Comparison of ENCODE assay signal across 2 cellular contexts in the genomic region with DNA sequence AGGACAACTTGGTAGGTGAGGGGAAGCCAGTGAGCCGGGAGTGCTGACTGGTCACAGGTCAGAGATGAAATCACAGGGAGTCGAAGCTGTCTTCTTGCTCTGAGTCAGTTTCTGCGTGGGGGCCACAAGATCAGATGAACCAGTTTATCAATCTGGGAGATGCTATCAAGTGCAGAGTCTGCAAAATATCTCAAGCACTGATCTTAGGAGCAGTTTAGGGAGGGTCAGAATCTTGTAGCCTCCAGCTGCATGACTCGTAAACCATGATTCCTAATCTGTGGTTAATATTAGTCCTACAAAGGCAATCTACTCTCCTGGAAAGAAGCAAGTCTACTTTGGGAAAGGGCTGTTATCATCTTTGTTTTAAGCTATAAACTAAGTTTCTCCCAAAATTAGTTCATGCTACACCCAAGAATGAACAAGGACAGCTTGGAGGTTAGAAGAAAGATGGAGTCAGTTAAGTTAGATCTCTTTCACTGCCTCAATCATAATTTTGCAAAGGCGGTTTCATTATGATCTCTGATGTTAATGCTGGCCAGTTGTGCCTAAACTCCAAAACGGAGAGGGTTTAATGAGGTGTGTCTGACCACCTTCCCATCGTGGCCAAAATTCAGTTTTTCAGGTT.
TF ChIP-seq lines count a peak whose summit lies in the region.

No MANE protein-coding gene starts in this region.

TF ChIP-seq in HCT116, 20 proteins besides CTCF, POLR2A, EP300 and RAD21:
- TF ChIP-seq ZNF274 (IDR thresholded peaks at IDR 0.05; ENCODE audit: low read depth, low read length): no peak
- no peak for TF ChIP-seq ZFX (IDR thresholded peaks at IDR 0.05)
- no peak for TF ChIP-seq EZH2 (IDR thresholded peaks at IDR 0.05)
- TF ChIP-seq, protein P1, sequence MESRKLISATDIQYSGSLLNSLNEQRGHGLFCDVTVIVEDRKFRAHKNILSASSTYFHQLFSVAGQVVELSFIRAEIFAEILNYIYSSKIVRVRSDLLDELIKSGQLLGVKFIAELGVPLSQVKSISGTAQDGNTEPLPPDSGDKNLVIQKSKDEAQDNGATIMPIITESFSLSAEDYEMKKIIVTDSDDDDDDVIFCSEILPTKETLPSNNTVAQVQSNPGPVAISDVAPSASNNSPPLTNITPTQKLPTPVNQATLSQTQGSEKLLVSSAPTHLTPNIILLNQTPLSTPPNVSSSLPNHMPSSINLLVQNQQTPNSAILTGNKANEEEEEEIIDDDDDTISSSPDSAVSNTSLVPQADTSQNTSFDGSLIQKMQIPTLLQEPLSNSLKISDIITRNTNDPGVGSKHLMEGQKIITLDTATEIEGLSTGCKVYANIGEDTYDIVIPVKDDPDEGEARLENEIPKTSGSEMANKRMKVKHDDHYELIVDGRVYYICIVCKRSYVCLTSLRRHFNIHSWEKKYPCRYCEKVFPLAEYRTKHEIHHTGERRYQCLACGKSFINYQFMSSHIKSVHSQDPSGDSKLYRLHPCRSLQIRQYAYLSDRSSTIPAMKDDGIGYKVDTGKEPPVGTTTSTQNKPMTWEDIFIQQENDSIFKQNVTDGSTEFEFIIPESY (IDR thresholded peaks at IDR 0.05; ENCODE audit: extremely low read depth, insufficient replicate concordance, low read length): no peak
- TF ChIP-seq, protein P2, sequence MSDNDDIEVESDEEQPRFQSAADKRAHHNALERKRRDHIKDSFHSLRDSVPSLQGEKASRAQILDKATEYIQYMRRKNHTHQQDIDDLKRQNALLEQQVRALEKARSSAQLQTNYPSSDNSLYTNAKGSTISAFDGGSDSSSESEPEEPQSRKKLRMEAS (IDR thresholded peaks at IDR 0.05): no peak
- TF ChIP-seq CBX3 (IDR thresholded peaks at IDR 0.05; ENCODE audit: low read depth): no peak
- no peak for TF ChIP-seq ATF3 (IDR thresholded peaks at IDR 0.05)
- TF ChIP-seq EGR1 (IDR thresholded peaks at IDR 0.05; ENCODE audit: low read depth): no peak
- TF ChIP-seq FOSL1 (IDR thresholded peaks at IDR 0.05; ENCODE audit: low read depth): no peak
- no peak for TF ChIP-seq ELF1 (IDR thresholded peaks at IDR 0.05; ENCODE audit: borderline replicate concordance, low read depth)
- TF ChIP-seq EZH2phosphoT487 (IDR thresholded peaks at IDR 0.05; ENCODE audit: borderline replicate concordance): no peak
- TF ChIP-seq JUND (IDR thresholded peaks at IDR 0.05): no peak
- TF ChIP-seq TCF7L2 (IDR thresholded peaks at IDR 0.05; ENCODE audit: borderline replicate concordance, extremely low read depth, insufficient read depth, insufficient read length): no peak
- no peak for TF ChIP-seq YY1 (IDR thresholded peaks at IDR 0.05; ENCODE audit: extremely low read depth, insufficient replicate concordance, low read depth, low read length)
- no peak for TF ChIP-seq POLR2AphosphoS5 (IDR thresholded peaks at IDR 0.05; ENCODE audit: low read depth, low read length)
- no peak for TF ChIP-seq CEBPB (IDR thresholded peaks at IDR 0.05; ENCODE audit: low read depth)
- no peak for TF ChIP-seq SRF (IDR thresholded peaks at IDR 0.05; ENCODE audit: low read depth)

TF ChIP-seq in K562, 482 proteins besides CTCF, POLR2A, EP300 and RAD21:
- TF ChIP-seq FOSL1 (tag; conservative IDR thresholded peaks at IDR 0.05): peak; percentile 59
- TF ChIP-seq STAT5B (CRISPR knock-in tag; IDR thresholded peaks at IDR 0.05): no peak
- TF ChIP-seq BACH1 (tag; IDR thresholded peaks at IDR 0.05): peak; percentile 65; the same call in 1 of the 2 replicates
- 0 out of 2 replicates have a peak, but pooled peaks have one; percentile 27 for TF ChIP-seq DDX20 (tag; IDR thresholded peaks at IDR 0.05; ENCODE audit: low read depth)
- TF ChIP-seq NCOA2 (IDR thresholded peaks at IDR 0.05; ENCODE audit: partially characterized antibody in 2 of 2): no peak
- no peak for TF ChIP-seq ZNF311 (CRISPR knock-in tag; IDR thresholded peaks at IDR 0.05)
- TF ChIP-seq HDAC3 (IDR thresholded peaks at IDR 0.05; ENCODE audit: borderline replicate concordance, partially characterized antibody): no peak
- TF ChIP-seq CSDE1 (IDR thresholded peaks at IDR 0.05): no peak
- 0 out of 2 replicates have a peak, but pooled peaks have one; percentile 51 for TF ChIP-seq PTTG1 (tag; IDR thresholded peaks at IDR 0.05; ENCODE audit: low read depth)
- 0 out of 2 replicates have a peak, but pooled peaks have one; percentile 70 for TF ChIP-seq KLF6 (CRISPR knock-in tag; IDR thresholded peaks at IDR 0.05; ENCODE audit: borderline replicate concordance)
- peak; percentile 60; the same call in 1 of the 2 replicates for TF ChIP-seq E2F3 (CRISPR knock-in tag; IDR thresholded peaks at IDR 0.05)
- peak; percentile 43; the same call in 1 of the 2 replicates for TF ChIP-seq ZNF79 (CRISPR knock-in tag; IDR thresholded peaks at IDR 0.05; ENCODE audit: low read depth)
- TF ChIP-seq, protein P3, sequence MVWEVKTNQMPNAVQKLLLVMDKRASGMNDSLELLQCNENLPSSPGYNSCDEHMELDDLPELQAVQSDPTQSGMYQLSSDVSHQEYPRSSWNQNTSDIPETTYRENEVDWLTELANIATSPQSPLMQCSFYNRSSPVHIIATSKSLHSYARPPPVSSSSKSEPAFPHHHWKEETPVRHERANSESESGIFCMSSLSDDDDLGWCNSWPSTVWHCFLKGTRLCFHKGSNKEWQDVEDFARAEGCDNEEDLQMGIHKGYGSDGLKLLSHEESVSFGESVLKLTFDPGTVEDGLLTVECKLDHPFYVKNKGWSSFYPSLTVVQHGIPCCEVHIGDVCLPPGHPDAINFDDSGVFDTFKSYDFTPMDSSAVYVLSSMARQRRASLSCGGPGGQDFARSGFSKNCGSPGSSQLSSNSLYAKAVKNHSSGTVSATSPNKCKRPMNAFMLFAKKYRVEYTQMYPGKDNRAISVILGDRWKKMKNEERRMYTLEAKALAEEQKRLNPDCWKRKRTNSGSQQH (CRISPR knock-in tag; IDR thresholded peaks at IDR 0.05): peak; percentile 53; the same call in 1 of the 2 replicates
- peak; percentile 66; the same call in 1 of the 2 replicates for TF ChIP-seq SMAD3 (CRISPR knock-in tag; conservative IDR thresholded peaks at IDR 0.05)
- TF ChIP-seq PBX2 (CRISPR knock-in tag; IDR thresholded peaks at IDR 0.05; ENCODE audit: low read depth): no peak
- 0 out of 2 replicates have a peak, but pooled peaks have one; percentile 14 for TF ChIP-seq PBX2 (tag; conservative IDR thresholded peaks at IDR 0.05; ENCODE audit: low read depth)
- TF ChIP-seq ZNF239 (CRISPR knock-in tag; IDR thresholded peaks at IDR 0.05): peak; percentile 65
- TF ChIP-seq ZNF23 (CRISPR knock-in tag; IDR thresholded peaks at IDR 0.05): 0 out of 2 replicates have a peak, but pooled peaks have one; percentile 36
- TF ChIP-seq, protein P4, sequence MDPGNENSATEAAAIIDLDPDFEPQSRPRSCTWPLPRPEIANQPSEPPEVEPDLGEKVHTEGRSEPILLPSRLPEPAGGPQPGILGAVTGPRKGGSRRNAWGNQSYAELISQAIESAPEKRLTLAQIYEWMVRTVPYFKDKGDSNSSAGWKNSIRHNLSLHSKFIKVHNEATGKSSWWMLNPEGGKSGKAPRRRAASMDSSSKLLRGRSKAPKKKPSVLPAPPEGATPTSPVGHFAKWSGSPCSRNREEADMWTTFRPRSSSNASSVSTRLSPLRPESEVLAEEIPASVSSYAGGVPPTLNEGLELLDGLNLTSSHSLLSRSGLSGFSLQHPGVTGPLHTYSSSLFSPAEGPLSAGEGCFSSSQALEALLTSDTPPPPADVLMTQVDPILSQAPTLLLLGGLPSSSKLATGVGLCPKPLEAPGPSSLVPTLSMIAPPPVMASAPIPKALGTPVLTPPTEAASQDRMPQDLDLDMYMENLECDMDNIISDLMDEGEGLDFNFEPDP (CRISPR knock-in tag; IDR thresholded peaks at IDR 0.05): no peak
- TF ChIP-seq SNIP1 (IDR thresholded peaks at IDR 0.05; ENCODE audit: low read depth): no peak
